Comparison of ENCODE assay signal across 1 cellular context in genomic region chr2:9693646-9694045, GRCh38.
TF ChIP-seq lines count a peak whose summit lies in the region.

No MANE protein-coding gene starts in this region.

TF ChIP-seq in IMR-90, 13 proteins besides CTCF, POLR2A, EP300 and RAD21:
- TF ChIP-seq NFE2L2 (IDR thresholded peaks at IDR 0.05; ENCODE audit: low read depth, low read length): no peak
- TF ChIP-seq BHLHE40 (IDR thresholded peaks at IDR 0.05; ENCODE audit: low read depth, low read length): no peak
- no peak for TF ChIP-seq SMC3 (IDR thresholded peaks at IDR 0.05; ENCODE audit: low read depth, low read length)
TF ChIP-seq in IMR-90: peak in this region for 0.
